8 cellular contexts compared by ENCODE assay signal in the genomic region with DNA sequence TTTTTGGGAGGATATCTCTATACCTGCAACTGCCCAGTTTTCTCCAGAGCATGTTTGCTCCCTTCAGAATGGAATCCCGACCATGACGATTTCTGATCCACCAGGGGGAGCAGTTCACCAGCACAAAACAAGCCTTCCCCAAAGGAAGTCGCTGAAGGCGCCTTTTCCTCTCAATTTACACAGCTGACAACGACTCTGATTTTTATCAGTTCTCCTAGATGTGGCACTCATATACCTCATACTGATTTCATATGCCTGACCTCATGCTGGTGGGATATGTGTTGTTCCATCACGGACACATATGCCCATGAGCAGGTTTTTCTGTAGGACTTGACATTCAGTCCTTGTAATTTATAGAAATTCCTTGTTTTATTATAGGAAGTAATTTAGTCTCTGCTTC.
DNase-seq lines count a peak whose midpoint lies in the region; ATAC-seq, FAIRE-seq and TF ChIP-seq lines count a peak whose summit lies in the region.

No MANE protein-coding gene starts in this region.

- FAIRE-seq in astrocyte (lab: Jason Lieb, UNC), result peak; percentile 81

- H3K9ac ChIP-seq in SU-DHL-6 (ENCODE audit: low read length), result no peak overlapping the region
- H3K9ac ChIP-seq in astrocyte (ENCODE audit: low read length), result no peak overlapping the region
- no peak overlapping the region for H3K9ac ChIP-seq in smooth muscle cell (ENCODE audit: low read depth)

- H3K4me3 ChIP-seq in SU-DHL-6 (ENCODE audit: insufficient read depth, low read length, poor library complexity, severe bottlenecking) (no peak overlapping the region), astrocyte (ENCODE audit: insufficient read depth, low read depth, low read length) (no peak overlapping the region), smooth muscle cell (peak overlapping the region; percentile 11)

- TF ChIP-seq CTCF in SU-DHL-6 (IDR thresholded peaks at IDR 0.05; ENCODE audit: insufficient read depth, low read length, poor library complexity, severe bottlenecking) (peak; percentile 33), astrocyte (IDR thresholded peaks at IDR 0.05; ENCODE audit: insufficient read depth, low read depth, low read length) (peak; percentile 87), smooth muscle cell (IDR thresholded peaks at IDR 0.05; ENCODE audit: borderline replicate concordance, insufficient read depth, poor library complexity, severe bottlenecking) (peak; percentile 83)

- H3K4me1 ChIP-seq in astrocyte (ENCODE audit: insufficient read depth, low read length) (peaks cover 22% of the 10 kb centered on the region), smooth muscle cell (ENCODE audit: low read depth) (peaks cover 16% of the 10 kb centered on the region)

- DNase-seq in COR-L47 (lab: John Stamatoyannopoulos, UW) (peak; percentile 58), NAMALWA (ENCODE audit: low spot score) (peak; percentile 66), astrocyte (ENCODE audit: low read depth) (peak; percentile 46), hippocampal formation (lab: John Stamatoyannopoulos, UW) (peak; percentile 24 to 42), smooth muscle cell (lab: John Stamatoyannopoulos, UW; ENCODE audit: unreplicated experiment) (peak; percentile 6)

- H3K9me3 ChIP-seq in SU-DHL-6 (ENCODE audit: insufficient read depth, low read length), result no peaks in the 10 kb centered on the region
- no peaks in the 10 kb centered on the region for H3K9me3 ChIP-seq in astrocyte (ENCODE audit: insufficient read depth, low read depth, low read length)
- no peaks in the 10 kb centered on the region for H3K9me3 ChIP-seq in smooth muscle cell (replicated peaks; ENCODE audit: low read depth)

- no peaks in the 10 kb centered on the region for H3K36me3 Mint-ChIP-seq in astrocyte (ENCODE audit: low read depth, unreplicated experiment)

- H4K20me1 ChIP-seq in SU-DHL-6 (ENCODE audit: low read depth, low read length) (no peaks in the 10 kb centered on the region), astrocyte (ENCODE audit: insufficient read depth, low read length) (no peaks in the 10 kb centered on the region), smooth muscle cell (ENCODE audit: low read depth) (no peaks in the 10 kb centered on the region)

- H3K27ac ChIP-seq in SU-DHL-6 (ENCODE audit: low read depth, low read length) (no peak overlapping the region), astrocyte (ENCODE audit: low read depth, low read length) (no peak overlapping the region), smooth muscle cell (ENCODE audit: low read depth) (no peak overlapping the region)

- WGBS in smooth muscle cell (ENCODE audit: low lambda C conversion rate), result 4% methylated on average over 6 of the region's 6 CpGs

- H2AFZ ChIP-seq in SU-DHL-6 (ENCODE audit: low read depth, low read length, severe bottlenecking), result no peak overlapping the region
- no peak overlapping the region for H2AFZ ChIP-seq in astrocyte (ENCODE audit: low read depth, low read length)
- H2AFZ ChIP-seq in smooth muscle cell (ENCODE audit: low read depth), result no peak overlapping the region

- peak; percentile 74 for ATAC-seq in GM21619 (IDR thresholded peaks at IDR 0.05; ENCODE audit: unreplicated experiment)
- no peak for ATAC-seq in HG03439 (IDR thresholded peaks at IDR 0.05; ENCODE audit: unreplicated experiment)

- no peaks in the 10 kb centered on the region for H3K9me3 Mint-ChIP-seq in astrocyte (ENCODE audit: unreplicated experiment)

- H3K27me3 ChIP-seq in SU-DHL-6 (ENCODE audit: low read length) (no peaks in the 10 kb centered on the region), astrocyte (ENCODE audit: insufficient read depth, low read length) (no peaks in the 10 kb centered on the region), smooth muscle cell (ENCODE audit: low read depth) (no peaks in the 10 kb centered on the region)

- no peaks in the 10 kb centered on the region for H3K79me2 ChIP-seq in SU-DHL-6 (ENCODE audit: insufficient read depth, low read length)
- H3K79me2 ChIP-seq in astrocyte (ENCODE audit: insufficient read depth, low read length), result no peaks in the 10 kb centered on the region
- no peaks in the 10 kb centered on the region for H3K79me2 ChIP-seq in smooth muscle cell (ENCODE audit: low read depth)

- H3K4me1 Mint-ChIP-seq in astrocyte (ENCODE audit: low read depth, unreplicated experiment), result peaks cover 25% of the 10 kb centered on the region

- H3F3A ChIP-seq in SU-DHL-6 (ENCODE audit: insufficient read depth) (no peaks in the 10 kb centered on the region), smooth muscle cell (ENCODE audit: low read depth) (no peaks in the 10 kb centered on the region)

- no peak overlapping the region for H3K4me3 Mint-ChIP-seq in astrocyte (ENCODE audit: unreplicated experiment)

- H3K36me3 ChIP-seq in SU-DHL-6 (ENCODE audit: low read length) (no peaks in the 10 kb centered on the region), astrocyte (ENCODE audit: insufficient read depth, low read length) (no peaks in the 10 kb centered on the region), smooth muscle cell (ENCODE audit: low read depth) (no peaks in the 10 kb centered on the region)

- no peaks in the 10 kb centered on the region for H3K27me3 Mint-ChIP-seq in astrocyte (ENCODE audit: low read depth, unreplicated experiment)

- H3K9me2 ChIP-seq in SU-DHL-6 (replicated peaks; ENCODE audit: insufficient read depth, low read length), result no peaks in the 10 kb centered on the region

- H3K4me2 ChIP-seq in SU-DHL-6 (ENCODE audit: low read depth, low read length, poor library complexity, severe bottlenecking), result no peak overlapping the region
- H3K4me2 ChIP-seq in astrocyte (ENCODE audit: low read length), result peak overlapping the region; percentile 39
- H3K4me2 ChIP-seq in smooth muscle cell, result peak overlapping the region; percentile 76

- H3K27ac Mint-ChIP-seq in astrocyte (ENCODE audit: unreplicated experiment), result no peak overlapping the region

Comparison
In these comparisons a context has a peak if more than half of its experiments do, and no peak if none do; other contexts are left out.
1. DNase-seq: peak in every context shown above with its lines; median percentile 66 in NAMALWA; 58 in COR-L47; 46 in astrocyte; 33 in hippocampal formation; 6 in smooth muscle cell.
2. CTCF ChIP-seq: peak in every context shown above with its lines; median percentile 87 in astrocyte; 83 in smooth muscle cell; 33 in SU-DHL-6.